Comparison of ENCODE assay signal across 33 cellular contexts in genomic region chr16:69904495-69905170, GRCh38. TPM values are rescaled to one million over a fixed set of nuclear protein-coding genes. Genes with fewer than 3 reads are reported as not detected.
DNase-seq lines count a peak whose midpoint lies in the region; ATAC-seq and TF ChIP-seq lines count a peak whose summit lies in the region.
"Had no signal": no experiment of that assay in that cellular context is flagged by ENCODE, and none has a peak within 500 bp of the region (broad histone marks: within the 10 kb centered on the region; RNA-seq: fewer than 3 reads in every experiment).

No MANE protein-coding gene starts in this region.

- ATAC-seq in left lung (peak; percentile 53), HG03135 (IDR thresholded peaks at IDR 0.05; ENCODE audit: unreplicated experiment) (no peak), HG03097 (IDR thresholded peaks at IDR 0.05; ENCODE audit: low FRiP score, unreplicated experiment) (no peak)
- ATAC-seq: A549; activated CD8-positive, alpha-beta T cell treated with anti-CD3 and anti-CD28 coated beads, Interleukin-2, amount 10 ng/mL, durations not matched to agents 7 days and 5 days; body of pancreas; gastrocnemius medialis; left cardiac atrium had no signal

- H3K36me3 ChIP-seq in HUES6 (ENCODE audit: control insufficient read depth, insufficient read depth, low read length) (peaks cover 11% of the 10 kb centered on the region), colonic mucosa (no peaks in the 10 kb centered on the region), left lung (peaks cover 0 to 62% of the 10 kb centered on the region in 2 donors)
- H3K36me3 ChIP-seq: HAP-1, MG63, pancreas, uterus had no signal

- intact Hi-C loops in colonic mucosa (cut with DNase I) (no loop called here), left lung (cut with DNase I) (no loop called here)

- peak overlapping the region; percentile 25; the same call in 1 of the 2 replicates for H3K27ac ChIP-seq in 22Rv1
- H3K27ac ChIP-seq in HUES6 (ENCODE audit: low read depth, low read length): peak overlapping the region; percentile 55; the same call in 1 of the 2 replicates
- H3K27ac ChIP-seq in colonic mucosa: peak overlapping the region; percentile 4
- H3K27ac ChIP-seq in left lung: no peak overlapping the region
- H3K27ac ChIP-seq: A549, adrenal gland, body of pancreas, pancreas, Peyer's patch had no signal

- no peaks in the 10 kb centered on the region for H3K4me1 ChIP-seq in HUES6 (ENCODE audit: control insufficient read depth, insufficient read depth, low read length)
- H3K4me1 ChIP-seq in colonic mucosa: no peaks in the 10 kb centered on the region
- no peaks in the 10 kb centered on the region for H3K4me1 ChIP-seq in left lung
- H3K4me1 ChIP-seq: A549, body of pancreas, gastrocnemius medialis, Peyer's patch had no signal

- no peak overlapping the region for H3K4me3 ChIP-seq in HUES6 (ENCODE audit: low read depth, low read length)
- no peak overlapping the region for H3K4me3 ChIP-seq in colonic mucosa
- no peak overlapping the region for H3K4me3 ChIP-seq in left lung
- H3K4me3 ChIP-seq: A549, adrenal gland, body of pancreas, gastrocnemius medialis, HAP-1, MG63, pancreas, Peyer's patch, smooth muscle cell, testis, uterus had no signal

- peak overlapping the region; percentile 30 for H3K9ac ChIP-seq in HUES6 (ENCODE audit: low read length)
- no peak overlapping the region for H3K9ac ChIP-seq in colonic mucosa (ENCODE audit: low read depth in 2 of 2, low read length in 2 of 2)

- DNase-seq in colonic mucosa: peak; percentile 23
- no peak for DNase-seq in left lung
- no peak for DNase-seq in midbrain (lab: John Stamatoyannopoulos, UW)
- no peak for DNase-seq in GM19238 (ENCODE audit: insufficient read length, low spot score)
- DNase-seq: activated CD8-positive, alpha-beta T cell treated with anti-CD3 and anti-CD28 coated beads, Interleukin-2, amount 10 ng/mL, durations not matched to agents 7 days and 5 days; activated naive CD4-positive, alpha-beta T cell treated with anti-CD3 and anti-CD28 coated beads for 36 hours; adrenal gland; CD4-positive, alpha-beta memory T cell; cerebellar nuclear complex; gastrocnemius medialis; immature natural killer cell; KG1; left cardiac atrium; MG63; NCI-H1105 treated with DMSO at 0.1 percent for 48 hours; NCI-H1930; NCI-H2227 treated with DMSO at 0.1 percent for 48 hours; NCI-H526; pancreas; Peyer's patch; retina; SHP77 treated with DMSO at 0.1 percent for 48 hours; stimulated activated naive CD4-positive, alpha-beta T cell; testis; uterus had no signal

- H3K27me3 ChIP-seq in HUES6 (ENCODE audit: control insufficient read depth, insufficient read depth, low read length) (no peaks in the 10 kb centered on the region), colonic mucosa (no peaks in the 10 kb centered on the region), left lung (no peaks in the 10 kb centered on the region)
- H3K27me3 ChIP-seq: adrenal gland, body of pancreas, gastrocnemius medialis, MG63, pancreas, Peyer's patch, testis, uterus had no signal

- TF ChIP-seq CTCF in 22Rv1 (IDR thresholded peaks at IDR 0.05): no peak
- no peak for TF ChIP-seq CTCF in colonic mucosa (IDR thresholded peaks at IDR 0.05)
- no peak for TF ChIP-seq CTCF in left lung (IDR thresholded peaks at IDR 0.05)

- H3K9me3 ChIP-seq in HUES6 (ENCODE audit: control insufficient read depth, insufficient read depth, low read depth, low read length) (no peaks in the 10 kb centered on the region), colonic mucosa (no peaks in the 10 kb centered on the region), left lung (no peaks in the 10 kb centered on the region)
- H3K9me3 ChIP-seq: A549, adrenal gland, body of pancreas, gastrocnemius medialis, HAP-1, MG63, pancreas, Peyer's patch, testis, uterus had no signal

RNA-seq across cellular contexts. Expression of gene CLEC18A, which starts 46.5 kb away (rescaled TPM):
- total RNA-seq in colonic mucosa: 1 to 10 TPM in 1 of 2 donors, under 1 TPM in 1; 0.32 to 4.2 TPM
- 1 to 10 TPM; 1.8 to 2.6 TPM for total RNA-seq in left lung

Comparison
In these comparisons a context has a peak if more than half of its experiments do, and no peak if none do; other contexts are left out.
1. H3K27ac ChIP-seq: peak in 22Rv1 (single experiment), HUES6 (single experiment) and colonic mucosa (single experiment); none in left lung (0 of 2).